8 cellular contexts compared by ENCODE assay signal in the genomic region with DNA sequence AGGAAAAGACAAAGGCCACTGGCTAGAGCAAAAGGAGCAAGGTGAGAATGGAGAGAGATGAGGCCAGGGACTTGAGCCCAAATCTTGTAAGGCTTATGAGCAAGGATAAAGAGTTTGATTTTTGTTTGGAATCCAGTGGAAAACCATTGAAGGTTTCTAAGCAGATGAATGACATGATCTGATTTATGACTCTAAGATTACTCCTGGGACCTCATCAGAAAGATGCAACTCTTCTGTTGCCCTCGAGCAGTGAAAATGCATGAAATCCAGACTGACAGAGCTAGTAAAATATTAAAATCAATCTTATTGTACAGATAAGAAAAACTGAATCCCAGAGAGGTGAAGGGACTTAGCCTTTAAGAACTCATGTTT. TPM values are rescaled to one million over a fixed set of nuclear protein-coding genes. Genes with fewer than 3 reads are reported as not detected.
A peak's percentile ranks its signal among the peaks of the same experiment; 100 is the strongest.
DNase-seq lines count a peak whose midpoint lies in the region; ATAC-seq and TF ChIP-seq lines count a peak whose summit lies in the region.

No MANE protein-coding gene starts in this region.

- no peaks in the 10 kb centered on the region for H3K9me3 ChIP-seq in mammary epithelial cell (replicated peaks; ENCODE audit: insufficient read depth, low read length)
- no peaks in the 10 kb centered on the region for H3K9me3 ChIP-seq in mononuclear cell (ENCODE audit: low read depth, low read length)

- H3K4me3 ChIP-seq in mammary epithelial cell (replicated peaks in 1 of 3; ENCODE audit: insufficient read depth in 1 of 3, low read depth in 2 of 3, low read length in 3 of 3) (peak overlapping the region; percentile 81 to 97 (median 94)), mononuclear cell (ENCODE audit: low read length) (peak overlapping the region; percentile 81)

- peak overlapping the region; percentile 67 for H3K27ac ChIP-seq in mammary epithelial cell (ENCODE audit: insufficient read depth, low read depth, low read length)

- H3K4me2 ChIP-seq in mammary epithelial cell (ENCODE audit: insufficient read depth, low read depth, low read length), result peak overlapping the region; percentile 95

- peaks cover 70% of the 10 kb centered on the region for H3K79me2 ChIP-seq in mammary epithelial cell (ENCODE audit: insufficient read depth, low read length)

- peak overlapping the region; percentile 95 for H3K4me3 Mint-ChIP-seq in stimulated activated naive CD8-positive, alpha-beta T cell treated with anti-CD3 and anti-CD28 coated beads, Interleukin-15, Interleukin-2, amounts not matched to agents 100 ng/mL and 50 ng/mL, for 24 hours

- peak overlapping the region; percentile 73 for H3K9ac ChIP-seq in mammary epithelial cell (ENCODE audit: insufficient read depth, low read length)

- BruUV-seq in mammary epithelial cell (replicated peaks; lab: Mats Ljungman, UMichigan), result no TSS peak

- peaks cover 9% of the 10 kb centered on the region for H3K36me3 Mint-ChIP-seq in stimulated activated naive CD8-positive, alpha-beta T cell treated with anti-CD3 and anti-CD28 coated beads, Interleukin-15, Interleukin-2, amounts not matched to agents 100 ng/mL and 50 ng/mL, for 24 hours (ENCODE audit: low read depth)

- peak overlapping the region; percentile 94 for H3K27ac Mint-ChIP-seq in stimulated activated naive CD8-positive, alpha-beta T cell treated with anti-CD3 and anti-CD28 coated beads, Interleukin-15, Interleukin-2, amounts not matched to agents 100 ng/mL and 50 ng/mL, for 24 hours

- CTCF ChIA-PET in mammary epithelial cell (lab: Charles Lee; ENCODE audit: low non-redundant PET), result interaction anchor here (0.6 kb wide), 1 partner anchor 107 kb away, joined by 5 read pairs; no protein-coding TSS in a partner anchor

- H3K4me1 ChIP-seq in mammary epithelial cell (ENCODE audit: insufficient read depth, low read length) (peaks cover 7% of the 10 kb centered on the region), mononuclear cell (ENCODE audit: insufficient read depth, low read length) (peaks cover 40% of the 10 kb centered on the region)

- TF ChIP-seq CTCF in mammary epithelial cell (conservative IDR thresholded peaks at IDR 0.05 in 1 of 2, IDR thresholded peaks at IDR 0.05 in 1 of 2; ENCODE audit: extremely low read depth in 1 of 2, insufficient read depth in 1 of 2, low read depth in 1 of 2, low read length in 2 of 2), result no peak

- 7% methylated on average over 1 of the region's 1 CpG for WGBS in mammary epithelial cell (ENCODE audit: low coverage, missing lambda C conversion rate)

- ATAC-seq in stimulated activated naive CD8-positive, alpha-beta T cell treated with anti-CD3 and anti-CD28 coated beads, Interleukin-15, Interleukin-2, amounts not matched to agents 100 U/mL and 50 U/mL, for 24 hours, result no peak
- ATAC-seq in HG03280 (IDR thresholded peaks at IDR 0.05; ENCODE audit: unreplicated experiment) (no peak), HG02973 (IDR thresholded peaks at IDR 0.05; ENCODE audit: unreplicated experiment) (no peak)

- H3K27me3 ChIP-seq in mammary epithelial cell (ENCODE audit: insufficient read depth, low read length) (no peaks in the 10 kb centered on the region), mononuclear cell (ENCODE audit: insufficient read depth, low read length) (no peaks in the 10 kb centered on the region)

- H3K36me3 ChIP-seq in mammary epithelial cell (ENCODE audit: insufficient read depth, low read length), result no peaks in the 10 kb centered on the region

- no peaks in the 10 kb centered on the region for H3K27me3 Mint-ChIP-seq in stimulated activated naive CD8-positive, alpha-beta T cell treated with anti-CD3 and anti-CD28 coated beads, Interleukin-15, Interleukin-2, amounts not matched to agents 100 ng/mL and 50 ng/mL, for 24 hours

- in situ Hi-C loops in mammary epithelial cell (cut with MboI; ENCODE audit: low sequenced_read_pairs in 2 of 2), result no loop called here

- dilution Hi-C loops in mammary epithelial cell (cut with HindIII; ENCODE audit: low sequenced_read_pairs), result loop anchor here (5.0 kb wide), 1 partner anchor 47 kb away; no protein-coding TSS in a partner anchor

- H2AFZ ChIP-seq in mammary epithelial cell (ENCODE audit: low read depth, low read length), result peak overlapping the region; percentile 99

- peaks cover 74% of the 10 kb centered on the region for H3K4me1 Mint-ChIP-seq in stimulated activated naive CD8-positive, alpha-beta T cell treated with anti-CD3 and anti-CD28 coated beads, Interleukin-15, Interleukin-2, amounts not matched to agents 100 ng/mL and 50 ng/mL, for 24 hours (ENCODE audit: low read depth)

- no peaks in the 10 kb centered on the region for H3K9me3 Mint-ChIP-seq in stimulated activated naive CD8-positive, alpha-beta T cell treated with anti-CD3 and anti-CD28 coated beads, Interleukin-15, Interleukin-2, amounts not matched to agents 100 ng/mL and 50 ng/mL, for 24 hours

- no peaks in the 10 kb centered on the region for H4K20me1 ChIP-seq in mammary epithelial cell (ENCODE audit: insufficient read depth, low read length)

- DNase-seq in stimulated activated naive CD8-positive, alpha-beta T cell treated with anti-CD3 and anti-CD28 coated beads, Interleukin-15, Interleukin-2, amounts not matched to agents 100 U/mL and 50 U/mL, for 24 hours, result no peak
- DNase-seq in mammary epithelial cell (no peak), CD1c-positive myeloid dendritic cell (ENCODE audit: extremely low spot score) (no peak), iPS-NIHi7 (ENCODE audit: extremely low spot score) (no peak)

- intact Hi-C loops in mammary epithelial cell (cut with micrococcal nuclease), result loop anchor here (2.0 kb wide), 1 partner anchor 65 kb away; no protein-coding TSS in a partner anchor

RNA-seq across cellular contexts. Expression of a gene that starts 0.7 kb away (rescaled TPM):
- 100 to 1,000 TPM in 1 of 2 donors, 10 to 100 TPM in 1; 32.4 to 118 TPM for total RNA-seq in mammary epithelial cell
- 34.8 TPM for polyA plus RNA-seq in mammary epithelial cell
- polyA minus RNA-seq in mammary epithelial cell, result 38.5 TPM
- total RNA-seq in mononuclear cell, result 48.2 TPM

RNA-seq across cellular contexts. Expression of a gene that starts 0.7 kb away (rescaled TPM):
- total RNA-seq in mammary epithelial cell, result 10 to 100 TPM; 23.5 to 25.2 TPM
- polyA plus RNA-seq in mammary epithelial cell, result 11.6 TPM
- polyA minus RNA-seq in mammary epithelial cell, result 5.9 TPM
- 21.1 TPM for total RNA-seq in mononuclear cell
